ENCODE assay signal across 8 cellular contexts in the genomic region with DNA sequence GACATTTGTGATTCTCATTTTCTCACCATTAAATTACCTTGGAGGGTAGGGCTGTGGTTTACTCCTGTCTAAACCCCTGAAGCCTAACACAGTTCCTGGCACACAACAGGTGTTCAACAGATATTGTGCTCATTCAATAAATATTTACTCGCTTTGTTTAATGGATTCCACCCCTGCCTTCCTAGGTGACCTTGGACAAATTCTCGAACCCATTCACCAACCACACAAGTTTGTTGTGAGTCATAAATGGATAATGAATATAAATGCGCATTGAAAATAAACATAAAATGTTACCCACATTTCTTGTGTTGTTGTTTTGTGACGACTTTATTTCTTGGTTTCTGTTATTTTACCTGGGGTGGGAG. TPM values are rescaled to one million over a fixed set of nuclear protein-coding genes. Genes with fewer than 3 reads are reported as not detected.
A peak's percentile ranks its signal among the peaks of the same experiment; 100 is the strongest.
DNase-seq lines count a peak whose midpoint lies in the region; ATAC-seq and TF ChIP-seq lines count a peak whose summit lies in the region.

No MANE protein-coding gene starts in this region.

- H3K27ac Mint-ChIP-seq in type B pancreatic cell: peak overlapping the region; percentile 97

- peaks cover 0 to 41% (median 13%) of the 10 kb centered on the region in 12 donors for H3K4me1 ChIP-seq in heart left ventricle
- H3K4me1 ChIP-seq in OCI-LY7 (ENCODE audit: insufficient read depth, low read length, poor library complexity, severe bottlenecking): peaks cover 20% of the 10 kb centered on the region
- H3K4me1 ChIP-seq in hepatocyte (ENCODE audit: insufficient read depth): peaks cover 8% of the 10 kb centered on the region

- H3K27me3 ChIP-seq in heart left ventricle (no peaks in the 10 kb centered on the region), hepatocyte (no peaks in the 10 kb centered on the region)

- no peaks in the 10 kb centered on the region for H3K9me3 Mint-ChIP-seq in type B pancreatic cell

- H4K20me1 ChIP-seq in OCI-LY7 (ENCODE audit: insufficient read depth, low read length) (no peaks in the 10 kb centered on the region), hepatocyte (ENCODE audit: insufficient read depth, poor library complexity, severe bottlenecking) (peaks cover 3% of the 10 kb centered on the region)

- H3K4me1 Mint-ChIP-seq in type B pancreatic cell (ENCODE audit: unreplicated experiment): peaks cover 7% of the 10 kb centered on the region

- WGBS in heart left ventricle, 4 donors: 22 to 27% (median 27%) methylated on average over 4 of the region's 4 CpGs
- WGBS in hepatocyte (ENCODE audit: low lambda C conversion rate, missing lambda C conversion rate): 27% methylated on average over 4 of the region's 4 CpGs

- BruUV-seq in OCI-LY7 (replicated peaks; lab: Mats Ljungman, UMichigan): no TSS peak

- peak overlapping the region in 3 of 12 donors; percentile 68 to 82 (median 80) for H3K27ac ChIP-seq in heart left ventricle
- no peak overlapping the region for H3K27ac ChIP-seq in OCI-LY7 (ENCODE audit: low read depth, low read length, poor library complexity, severe bottlenecking)
- no peak overlapping the region for H3K27ac ChIP-seq in hepatocyte

- TF ChIP-seq POLR2A in heart left ventricle (IDR thresholded peaks at IDR 0.05): no peak

- H3K4me2 ChIP-seq in OCI-LY7 (ENCODE audit: low read length) (0 out of 2 replicates have a peak overlapping the region, but pooled peaks have one; percentile 12), hepatocyte (peak overlapping the region; percentile 40)

- TF ChIP-seq CTCF in heart left ventricle (IDR thresholded peaks at IDR 0.05) (no peak), OCI-LY7 (conservative IDR thresholded peaks at IDR 0.05; ENCODE audit: low read length) (no peak), hepatocyte (IDR thresholded peaks at IDR 0.05; ENCODE audit: poor library complexity) (no peak), type B pancreatic cell (conservative IDR thresholded peaks at IDR 0.05) (no peak)

- H3K9me3 ChIP-seq in heart left ventricle (no peaks in the 10 kb centered on the region), OCI-LY7 (ENCODE audit: low read length) (no peaks in the 10 kb centered on the region), hepatocyte (ENCODE audit: low read depth) (no peaks in the 10 kb centered on the region)

- peaks cover 25% of the 10 kb centered on the region for H3K79me2 ChIP-seq in OCI-LY7 (ENCODE audit: insufficient read depth, low read depth, low read length)
- H3K79me2 ChIP-seq in hepatocyte: peaks cover 26% of the 10 kb centered on the region

- DNase-seq in heart left ventricle (no peak), left cardiac atrium (no peak), OCI-LY7 (ENCODE audit: low spot score) (no peak), hepatocyte (ENCODE audit: low spot score) (no peak), type B pancreatic cell (ENCODE audit: extremely low spot score, unreplicated experiment) (no peak), NCI-H2081 treated with DMSO at 0.1 percent for 48 hours (lab: John Stamatoyannopoulos, UW) (no peak), germinal center (ENCODE audit: low spot score) (no peak), NCI-H2107 treated with DMSO at 0.1 percent for 48 hours (lab: John Stamatoyannopoulos, UW; ENCODE audit: unreplicated experiment) (no peak)

- CTCF ChIA-PET in OCI-LY7 (lab: Charles Lee; ENCODE audit: unreplicated experiment): no interaction called here

- H3K9me2 ChIP-seq in OCI-LY7 (ENCODE audit: insufficient read depth, low read length) (no peaks in the 10 kb centered on the region), hepatocyte (replicated peaks; ENCODE audit: insufficient read depth) (no peaks in the 10 kb centered on the region)

- ATAC-seq in heart left ventricle (no peak), left cardiac atrium (no peak)

- peaks cover 0 to 42% (median 22%) of the 10 kb centered on the region in 9 donors for H3K36me3 ChIP-seq in heart left ventricle
- H3K36me3 ChIP-seq in OCI-LY7 (ENCODE audit: insufficient read depth, low read length): peaks cover 30% of the 10 kb centered on the region
- H3K36me3 ChIP-seq in hepatocyte (replicated peaks; ENCODE audit: insufficient read depth, low read depth): no peaks in the 10 kb centered on the region

- intact Hi-C loops in heart left ventricle (cut with DNase I) (loop anchor here in 6 of 10 donors (1.0 to 5.0 kb wide), 2 partner anchors 123 to 125 kb away; no protein-coding TSS in a partner anchor), left cardiac atrium (cut with DNase I) (no loop called here), OCI-LY7 (cut with micrococcal nuclease; ENCODE audit: unreplicated experiment) (loop anchor here (5.0 kb wide), 1 partner anchor 125 kb away; no protein-coding TSS in a partner anchor)

- H3K36me3 Mint-ChIP-seq in type B pancreatic cell: peaks cover 17% of the 10 kb centered on the region

- H3K27me3 Mint-ChIP-seq in type B pancreatic cell: no peaks in the 10 kb centered on the region

- POLR2A ChIA-PET in OCI-LY7 (lab: Charles Lee): interaction anchor here (1.3 to 1.5 kb wide), 2 partner anchors 10 to 127 kb away, joined by 3 to 4 read pairs; partner anchors contain the start of genes EEF1AKMT3 and METTL1

- H3K4me3 Mint-ChIP-seq in type B pancreatic cell: peak overlapping the region; percentile 100

- H2AFZ ChIP-seq in OCI-LY7 (ENCODE audit: low read length) (peak overlapping the region; percentile 74; the same call in 1 of the 2 replicates), hepatocyte (peak overlapping the region; percentile 5)

- H3K4me3 ChIP-seq in heart left ventricle (peak overlapping the region in 9 of 12 donors; percentile 77 to 98 (median 94)), OCI-LY7 (ENCODE audit: low read depth, low read length, poor library complexity, severe bottlenecking) (peak overlapping the region; percentile 95), hepatocyte (no peak overlapping the region)

RNA-seq across cellular contexts. Expression of gene TSFM, which starts 0.4 kb away (rescaled TPM):
- total RNA-seq in heart left ventricle: 10 to 100 TPM; 38.8 to 62.5 (median 45.4) TPM
- 10 to 100 TPM; 37.6 to 80.8 TPM for polyA plus RNA-seq in heart left ventricle
- total RNA-seq in left cardiac atrium: 10 to 100 TPM; 29.2 to 38.1 TPM
- 35.2 and 49.8 TPM in 2 replicates for total RNA-seq in OCI-LY7 (2014; rRNA removed; shearing (Covaris generic))
- total RNA-seq in OCI-LY7 (2022): 38.5 and 49.8 TPM in 2 replicates
- total RNA-seq in hepatocyte: 15.7 and 25.9 TPM in 2 replicates
- polyA plus RNA-seq in hepatocyte: 38.9 and 46.8 TPM in 2 replicates
- total RNA-seq in type B pancreatic cell (ENCODE audit: low replicate concordance): 30.4 and 33.0 TPM in 2 replicates

RNA-seq across cellular contexts. Expression of gene EEF1AKMT3, which starts 9.8 kb away (rescaled TPM):
- total RNA-seq in heart left ventricle (1 to 10 TPM; 1.2 to 4.5 (median 1.9) TPM), left cardiac atrium (1 to 10 TPM; 2.9 to 3.3 TPM), OCI-LY7 (2022) (6.3 TPM in 2 replicates), hepatocyte (5.5 and 7.6 TPM in 2 replicates), type B pancreatic cell (ENCODE audit: low replicate concordance) (5.1 and 6.0 TPM in 2 replicates)
- polyA plus RNA-seq in heart left ventricle (1 to 10 TPM in 1 of 2 donors, under 1 TPM in 1; 0.84 to 1.2 TPM), hepatocyte (4.5 and 10.3 TPM in 2 replicates)
- total RNA-seq in OCI-LY7 (2014; rRNA removed; shearing (Covaris generic)): 3.4 and 5.3 TPM in 2 replicates

RNA-seq across cellular contexts. Expression of gene METTL1, which starts 10.3 kb away (rescaled TPM):
- total RNA-seq in heart left ventricle: 10 to 100 TPM in 3 of 9 donors, 1 to 10 TPM in 5, under 1 TPM in 1; 0.95 to 16.6 (median 7.7) TPM
- 10 to 100 TPM in 1 of 2 donors, 1 to 10 TPM in 1; 9.4 to 28.5 TPM for polyA plus RNA-seq in heart left ventricle
- 10 to 100 TPM in 1 of 2 donors, 1 to 10 TPM in 1; 7.2 to 16.0 TPM for total RNA-seq in left cardiac atrium
- 12.5 and 22.2 TPM in 2 replicates for total RNA-seq in OCI-LY7 (2014; rRNA removed; shearing (Covaris generic))
- 23.6 and 27.0 TPM in 2 replicates for total RNA-seq in OCI-LY7 (2022)
- total RNA-seq in hepatocyte: 8.6 and 8.8 TPM in 2 replicates
- polyA plus RNA-seq in hepatocyte: 26.1 and 31.1 TPM in 2 replicates
- total RNA-seq in type B pancreatic cell (ENCODE audit: low replicate concordance): 29.3 and 31.1 TPM in 2 replicates

RNA-seq across cellular contexts. Expression of gene CYP27B1, which starts 15.3 kb away (rescaled TPM):
- total RNA-seq in heart left ventricle: under 1 TPM in 5 of 9 donors, not detected in 4; 0.16 to 0.77 (median 0.19) TPM
- under 1 TPM; 0.11 to 0.19 TPM for polyA plus RNA-seq in heart left ventricle
- total RNA-seq in left cardiac atrium: 1 to 10 TPM in 1 of 2 donors, under 1 TPM in 1; 0.44 to 1.5 TPM
- total RNA-seq in OCI-LY7 (2014; rRNA removed; shearing (Covaris generic)): 6.5 and 7.1 TPM in 2 replicates
- 6.6 and 6.9 TPM in 2 replicates for total RNA-seq in OCI-LY7 (2022)
- 0.23 and 2.9 TPM in 2 replicates for total RNA-seq in hepatocyte
- 0.89 and 2.3 TPM in 2 replicates for polyA plus RNA-seq in hepatocyte
- total RNA-seq in type B pancreatic cell (ENCODE audit: low replicate concordance): 1.4 and 2.2 TPM in 2 replicates

RNA-seq across cellular contexts. Expression of gene MARCHF9, which starts 27.3 kb away (rescaled TPM):
- total RNA-seq in heart left ventricle: 10 to 100 TPM; 11.3 to 18.9 (median 13.3) TPM
- polyA plus RNA-seq in heart left ventricle: 10 to 100 TPM; 13.6 to 15.8 TPM
- total RNA-seq in left cardiac atrium: 10 to 100 TPM; 11.7 to 15.0 TPM
- 29.3 and 29.4 TPM in 2 replicates for total RNA-seq in OCI-LY7 (2014; rRNA removed; shearing (Covaris generic))
- 46.2 and 47.7 TPM in 2 replicates for total RNA-seq in OCI-LY7 (2022)
- 14.6 and 16.9 TPM in 2 replicates for total RNA-seq in hepatocyte
- polyA plus RNA-seq in hepatocyte: 13.6 and 14.8 TPM in 2 replicates
- total RNA-seq in type B pancreatic cell (ENCODE audit: low replicate concordance): 15.0 and 20.1 TPM in 2 replicates

Comparison
In these comparisons a context has a peak if more than half of its experiments do, and no peak if none do; other contexts are left out.
1. intact Hi-C loops: an anchor here in heart left ventricle (1.0 to 5.0 kb wide) and OCI-LY7 (5.0 kb wide); none called in left cardiac atrium.